21 cellular contexts compared by ENCODE assay signal in genomic region chr22:48832592-48832991, GRCh38.
A peak's percentile ranks its signal among the peaks of the same experiment; 100 is the strongest.
DNase-seq lines count a peak whose midpoint lies in the region; ATAC-seq and TF ChIP-seq lines count a peak whose summit lies in the region.
"Had no signal": no experiment of that assay in that cellular context is flagged by ENCODE, and none has a peak within 500 bp of the region (broad histone marks: within the 10 kb centered on the region; RNA-seq: fewer than 3 reads in every experiment).

No MANE protein-coding gene starts in this region.

- no peak overlapping the region for H3K9ac ChIP-seq in MM.1S (ENCODE audit: low read length)

- H3K36me3 ChIP-seq in MM.1S (replicated peaks; ENCODE audit: insufficient read depth, low read length): no peaks in the 10 kb centered on the region
- H3K36me3 ChIP-seq in mucosa of descending colon (ENCODE audit: low read depth): no peaks in the 10 kb centered on the region
- H3K36me3 ChIP-seq: heart right ventricle, lower lobe of right lung, pancreas, sigmoid colon had no signal

- peaks cover 30% of the 10 kb centered on the region for H3F3A ChIP-seq in MM.1S (ENCODE audit: insufficient read depth, low read length)

- peak; percentile 65 to 90 for ATAC-seq in activated T-cell treated with anti-CD3 and anti-CD28 coated beads, Interleukin-2, amount 50 U/mL, for 4 hours
- no peak for ATAC-seq in mucosa of descending colon
- ATAC-seq: heart right ventricle; lower lobe of right lung; pancreas; stimulated activated memory B cell treated with anti-CD40 and anti-IgM and Interleukin-4, amounts not matched to agents 10 μg/mL and 1 μg/mL and 100 μg/mL, for 72 hours had no signal

- H3K9me2 ChIP-seq in MM.1S (replicated peaks; ENCODE audit: insufficient read depth, low read length): no peaks in the 10 kb centered on the region

- H3K79me2 ChIP-seq in MM.1S (ENCODE audit: low read length): no peaks in the 10 kb centered on the region

- H4K20me1 ChIP-seq in MM.1S (ENCODE audit: insufficient read depth, low read length): no peaks in the 10 kb centered on the region

- DNase-seq in activated T-cell treated with anti-CD3 and anti-CD28 coated beads for 48 hours (ENCODE audit: low read depth) (peak; percentile 13), MM.1S (peak; percentile 90), mucosa of descending colon (no peak), NCI-H1105 treated with DMSO at 0.1 percent for 48 hours (lab: John Stamatoyannopoulos, UW) (no peak), GM03348 (ENCODE audit: low spot score) (no peak)
- DNase-seq in activated T-cell treated with anti-CD3 and anti-CD28 coated beads, Interleukin-2, amount 50 U/mL, for 1 hour: no peak
- no peak for DNase-seq in activated T-cell treated with anti-CD3 and anti-CD28 coated beads, Interleukin-2, amount 50 U/mL, for 4 hours
- peak; percentile 1 for DNase-seq in stimulated activated CD8-positive, alpha-beta memory T cell treated with anti-CD3 and anti-CD28 coated beads, Interleukin-12 subunit alpha, Interleukin-12 subunit beta, amount 100 ng/mL, for 1 hour (ENCODE audit: low read depth)
- DNase-seq: activated CD8-positive, alpha-beta memory T cell treated with anti-CD3 and anti-CD28 coated beads for 24 hours; CD4-positive, CD25-positive, alpha-beta regulatory T cell; DMS79 treated with DMSO at 0.1 percent for 48 hours; heart right ventricle; lower lobe of right lung; NCI-H1694; NCI-H774; pancreas; sigmoid colon had no signal

- TF ChIP-seq CTCF in MM.1S (IDR thresholded peaks at IDR 0.05; ENCODE audit: low read length) (no peak), mucosa of descending colon (IDR thresholded peaks at IDR 0.05) (no peak)

- no peak overlapping the region for H3K4me3 Mint-ChIP-seq in activated T-cell treated with anti-CD3 and anti-CD28 coated beads, Interleukin-2, amount 50 U/mL, for 4 hours
- H3K4me3 Mint-ChIP-seq: activated naive CD8-positive, alpha-beta T cell; brain; CD4-positive, CD25-positive, alpha-beta regulatory T cell; stimulated activated memory B cell treated with anti-CD40 and anti-IgM and Interleukin-4, amounts not matched to agents 10 μg/mL and 1 μg/mL and 100 μg/mL, for 72 hours; type B pancreatic cell had no signal

- H3K27me3 Mint-ChIP-seq in activated T-cell treated with anti-CD3 and anti-CD28 coated beads, Interleukin-2, amount 50 U/mL, for 4 hours (ENCODE audit: low read depth): peaks cover 17% of the 10 kb centered on the region
- H3K27me3 Mint-ChIP-seq: CD4-positive, CD25-positive, alpha-beta regulatory T cell; stimulated activated memory B cell treated with anti-CD40 and anti-IgM and Interleukin-4, amounts not matched to agents 10 μg/mL and 1 μg/mL and 100 μg/mL, for 72 hours had no signal

- no peak overlapping the region for H3K4me3 ChIP-seq in MM.1S (ENCODE audit: low read length)
- no peak overlapping the region for H3K4me3 ChIP-seq in mucosa of descending colon
- H3K4me3 ChIP-seq: heart right ventricle, lower lobe of right lung, pancreas, sigmoid colon had no signal

- intact Hi-C loops in mucosa of descending colon (cut with DNase I, micrococcal nuclease): no loop called here

- peak overlapping the region; percentile 26; the same call in 1 of the 2 replicates for H3K4me2 ChIP-seq in MM.1S (ENCODE audit: low read depth, low read length)

- peaks cover 40% of the 10 kb centered on the region for H3K4me1 ChIP-seq in MM.1S (ENCODE audit: low read length)
- no peaks in the 10 kb centered on the region for H3K4me1 ChIP-seq in mucosa of descending colon (ENCODE audit: low read depth)
- H3K4me1 ChIP-seq: heart right ventricle, lower lobe of right lung, pancreas, sigmoid colon had no signal

- no peak overlapping the region for H2AFZ ChIP-seq in MM.1S (ENCODE audit: low read length)

- H3K9me3 ChIP-seq in MM.1S (replicated peaks; ENCODE audit: insufficient read depth, low read length) (no peaks in the 10 kb centered on the region), mucosa of descending colon (no peaks in the 10 kb centered on the region)
- H3K9me3 ChIP-seq: pancreas had no signal

- H3K9me3 Mint-ChIP-seq in activated T-cell treated with anti-CD3 and anti-CD28 coated beads, Interleukin-2, amount 50 U/mL, for 4 hours: peaks cover 12% of the 10 kb centered on the region

- H3K4me1 Mint-ChIP-seq in activated T-cell treated with anti-CD3 and anti-CD28 coated beads, Interleukin-2, amount 50 U/mL, for 4 hours (ENCODE audit: low read depth): no peaks in the 10 kb centered on the region
- H3K4me1 Mint-ChIP-seq: CD4-positive, CD25-positive, alpha-beta regulatory T cell; stimulated activated memory B cell treated with anti-CD40 and anti-IgM and Interleukin-4, amounts not matched to agents 10 μg/mL and 1 μg/mL and 100 μg/mL, for 72 hours had no signal

- H3K36me3 Mint-ChIP-seq in activated T-cell treated with anti-CD3 and anti-CD28 coated beads, Interleukin-2, amount 50 U/mL, for 4 hours (ENCODE audit: insufficient read depth): no peaks in the 10 kb centered on the region
- H3K36me3 Mint-ChIP-seq: activated naive CD8-positive, alpha-beta T cell; brain; CD4-positive, CD25-positive, alpha-beta regulatory T cell; stimulated activated memory B cell treated with anti-CD40 and anti-IgM and Interleukin-4, amounts not matched to agents 10 μg/mL and 1 μg/mL and 100 μg/mL, for 72 hours; type B pancreatic cell had no signal

- H3K27ac ChIP-seq in MM.1S (ENCODE audit: low read length): peak overlapping the region; percentile 85; the same call in 1 of the 2 replicates
- H3K27ac ChIP-seq: heart right ventricle, lower lobe of right lung, pancreas, sigmoid colon had no signal

- 0 out of 2 replicates have a peak, but pooled peaks cover 5% of the 10 kb centered on the region for H3K27me3 ChIP-seq in MM.1S (replicated peaks; ENCODE audit: insufficient read depth, low read length)

Comparison
In these comparisons a context has a peak if more than half of its experiments do, and no peak if none do; other contexts are left out.
1. DNase-seq: peak in activated T-cell treated with anti-CD3 and anti-CD28 coated beads for 48 hours (single experiment), MM.1S (single experiment) and stimulated activated CD8-positive, alpha-beta memory T cell treated with anti-CD3 and anti-CD28 coated beads, Interleukin-12 subunit alpha, Interleukin-12 subunit beta, amount 100 ng/mL, for 1 hour (single experiment); none in activated T-cell treated with anti-CD3 and anti-CD28 coated beads, Interleukin-2, amount 50 U/mL, for 1 hour (single experiment), activated T-cell treated with anti-CD3 and anti-CD28 coated beads, Interleukin-2, amount 50 U/mL, for 4 hours (single experiment), mucosa of descending colon (0 of 3), NCI-H1105 treated with DMSO at 0.1 percent for 48 hours (single experiment) and GM03348 (single experiment).